8 cellular contexts compared by ENCODE assay signal in genomic region chr1:24688621-24689195, GRCh38. TPM values are rescaled to one million over a fixed set of nuclear protein-coding genes. Genes with fewer than 3 reads are reported as not detected.
DNase-seq lines count a peak whose midpoint lies in the region; ATAC-seq lines count a peak whose summit lies in the region.

No MANE protein-coding gene starts in this region.

- ATAC-seq in left lobe of liver = peak; percentile 99
- no peak for ATAC-seq in GM21528 (IDR thresholded peaks at IDR 0.05; ENCODE audit: low FRiP score, unreplicated experiment)

- DNase-seq in GM19238 (ENCODE audit: insufficient read length, low spot score) (peak; percentile 65), NCI-H2227 (lab: John Stamatoyannopoulos, UW; ENCODE audit: unreplicated experiment) (peak; percentile 79), cerebellar cortex (ENCODE audit: low spot score) (peak; percentile 64), left lobe of liver (ENCODE audit: low spot score) (peak; percentile 72)
- DNase-seq in activated CD4-positive, alpha-beta T cell treated with anti-CD3 and anti-CD28 coated beads for 1 hour = peak; percentile 41
- peak; percentile 63 for DNase-seq in stimulated activated CD4-positive, alpha-beta T cell treated with anti-CD3 and anti-CD28 coated beads, Interleukin-4, amount 100 ng/mL, for 24 hours

- H3K27me3 ChIP-seq in ACC112 (ENCODE audit: insufficient read depth, low read length) = no peaks in the 10 kb centered on the region

- no peak overlapping the region for H3K27ac ChIP-seq in ACC112 (ENCODE audit: low read depth, low read length)

- peak overlapping the region; percentile 58 for H2AFZ ChIP-seq in ACC112 (ENCODE audit: low read length, unreplicated experiment)

- H3K79me2 ChIP-seq in ACC112 (ENCODE audit: control insufficient read depth, insufficient read depth, low read length, unreplicated experiment) = no peaks in the 10 kb centered on the region

- no peaks in the 10 kb centered on the region for H3K36me3 ChIP-seq in ACC112 (ENCODE audit: insufficient read depth, low read length)

- H3K4me1 ChIP-seq in ACC112 (ENCODE audit: control insufficient read depth, insufficient read depth, low read length, unreplicated experiment) = peaks cover 8% of the 10 kb centered on the region

- H3K4me3 ChIP-seq in ACC112 (ENCODE audit: low read depth, low read length) = no peak overlapping the region

RNA-seq across cellular contexts. Expression of gene SRRM1, which starts 45.6 kb away (rescaled TPM):
- 43.7 TPM for total RNA-seq in left lobe of liver

RNA-seq across cellular contexts. Expression of gene CLIC4, which starts 56.5 kb away (rescaled TPM):
- total RNA-seq in left lobe of liver = 54.4 TPM
